In the genomic region with DNA sequence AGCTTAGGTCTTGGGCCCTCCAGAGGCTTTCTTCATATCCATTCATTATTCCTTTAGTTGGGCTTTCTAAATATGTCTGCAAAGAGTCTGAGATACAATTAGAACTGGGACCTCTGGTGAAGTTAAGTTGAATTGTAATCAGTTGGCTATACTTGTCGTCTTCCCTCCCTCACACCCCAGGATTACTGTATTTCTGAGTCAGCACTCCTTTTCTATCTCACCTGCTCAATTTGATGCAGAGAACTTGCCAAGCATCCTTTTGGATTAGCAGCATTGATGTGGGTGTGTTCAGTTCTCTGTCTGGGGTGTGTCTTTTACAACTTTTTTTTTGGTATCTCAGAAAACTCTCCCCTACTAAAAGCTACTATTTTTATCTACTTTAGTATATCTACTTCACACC, we compare ENCODE assay signal across 13 cellular contexts. TPM values are rescaled to one million over a fixed set of nuclear protein-coding genes. Genes with fewer than 3 reads are reported as not detected.
A peak's percentile ranks its signal among the peaks of the same experiment; 100 is the strongest.
DNase-seq lines count a peak whose midpoint lies in the region; ATAC-seq, FAIRE-seq and TF ChIP-seq lines count a peak whose summit lies in the region.
"Had no signal": no experiment of that assay in that cellular context is flagged by ENCODE, and none has a peak within 500 bp of the region (broad histone marks: within the 10 kb centered on the region; RNA-seq: fewer than 3 reads in every experiment).

No MANE protein-coding gene starts in this region.

- no peak for ATAC-seq in HG02840 (IDR thresholded peaks at IDR 0.05; ENCODE audit: low FRiP score, unreplicated experiment)

- peaks cover 20% of the 10 kb centered on the region for H3K36me3 Mint-ChIP-seq in nephron (ENCODE audit: low read depth)

- POLR2A ChIA-PET in H1 (lab: Charles Lee; ENCODE audit: partially characterized antibody) = interaction anchor here (0.7 to 14.4 kb wide), 6 partner anchors 11 to 117 kb away, joined by 3 to 329 read pairs (median 16); a partner anchor contains a TSS

- TF ChIP-seq EP300 in H1 (IDR thresholded peaks at IDR 0.05; ENCODE audit: borderline replicate concordance in 1 of 2, low read depth in 2 of 2, low read length in 2 of 2) = no peak

- no peak overlapping the region for H2BK5ac ChIP-seq in H1 (ENCODE audit: low read depth, low read length)

- TF ChIP-seq POLR2A in Peyer's patch (IDR thresholded peaks at IDR 0.05) (no peak), H1 (IDR thresholded peaks at IDR 0.05; ENCODE audit: control extremely low read depth in 1 of 2, low read depth in 2 of 2, low read length in 2 of 2) (0 out of 3 replicates have a peak, but pooled peaks of 1 of the 2 experiments have one; percentile 18)

- H3K27ac Mint-ChIP-seq in nephron = peak overlapping the region; percentile 98 to 99 (median 98)

- peaks cover 0 to 89% (median 9%) of the 10 kb centered on the region in 4 donors for H3K4me1 ChIP-seq in Peyer's patch
- peaks cover 23 to 41% (median 34%) of the 10 kb centered on the region in 4 experiments for H3K4me1 ChIP-seq in H1 (replicated peaks in 1 of 4; ENCODE audit: control insufficient read depth in 3 of 4, insufficient read depth in 4 of 4, low read length in 3 of 4)
- peaks cover 7 to 98% (median 81%) of the 10 kb centered on the region in 4 donors for H3K4me1 ChIP-seq in tibial artery

- no peak for FAIRE-seq in H1 (lab: Jason Lieb, UNC)
- FAIRE-seq: GM18507 had no signal

- no peaks in the 10 kb centered on the region for H3K23me2 ChIP-seq in H1 (ENCODE audit: low read depth, low read length)

- H3K79me2 ChIP-seq in H1 (ENCODE audit: control insufficient read depth in 1 of 2, insufficient read depth in 2 of 2, low read length in 2 of 2) = peaks cover 39 to 95% of the 10 kb centered on the region in 2 experiments

- no peak overlapping the region for H3K4ac ChIP-seq in H1 (replicated peaks; ENCODE audit: insufficient read length, low read depth, low read length)

- no peak overlapping the region for H2BK15ac ChIP-seq in H1 (ENCODE audit: low read length)

- H3K27me3 ChIP-seq in Peyer's patch = no peaks in the 10 kb centered on the region
- no peaks in the 10 kb centered on the region for H3K27me3 ChIP-seq in H1 (replicated peaks in 1 of 4; ENCODE audit: control insufficient read depth in 3 of 4, extremely low read depth in 1 of 4, insufficient read depth in 3 of 4, low read length in 3 of 4)
- H3K27me3 ChIP-seq in tibial artery = no peaks in the 10 kb centered on the region
- H3K27me3 ChIP-seq: ovary had no signal

- H3K27ac ChIP-seq in Peyer's patch (peak overlapping the region in 3 of 4 donors; percentile 80 to 91 (median 88)), H1 (ENCODE audit: low read depth, low read length) (peak overlapping the region; percentile 49; the same call in 1 of the 2 replicates), tibial artery (peak overlapping the region; percentile 73 to 87)

- no peak overlapping the region for H2AFZ ChIP-seq in H1 (ENCODE audit: low read length)

- no peaks in the 10 kb centered on the region for H3K9me3 Mint-ChIP-seq in nephron

- peaks cover 85% of the 10 kb centered on the region for H3K4me1 Mint-ChIP-seq in nephron

- peaks cover 3 to 19% of the 10 kb centered on the region in 2 experiments for H4K20me1 ChIP-seq in H1 (replicated peaks in 1 of 2; ENCODE audit: control insufficient read depth in 1 of 2, insufficient read depth in 2 of 2, low read length in 2 of 2)

- CTCF ChIA-PET in H1 (lab: Charles Lee; ENCODE audit: partially characterized antibody) = interaction anchor here (0.7 to 9.6 kb wide), 5 partner anchors 9 to 31 kb away, joined by 3 to 86 read pairs (median 6); a partner anchor contains a TSS

- H2BK20ac ChIP-seq in H1 (ENCODE audit: low read length) = no peak overlapping the region

- 67% methylated on average over 1 of the region's 1 CpG; no CpG with 5 or more reads in 1 of the 2 experiments for WGBS in H1 (ENCODE audit: extremely low coverage in 1 of 2, insufficient coverage in 1 of 2, insufficient read length in 1 of 2, insufficient replicate concordance in 2 of 2, low coverage in 1 of 2, low lambda C conversion rate in 2 of 2, missing lambda C conversion rate in 1 of 2), 2 experiments

- no peak for TF ChIP-seq RAD21 in H1 (IDR thresholded peaks at IDR 0.05 in 1 of 2, conservative IDR thresholded peaks at IDR 0.05 in 1 of 2; ENCODE audit: low read depth in 2 of 2, low read length in 2 of 2)

- TF ChIP-seq CTCF in Peyer's patch (IDR thresholded peaks at IDR 0.05) (no peak), H1 (IDR thresholded peaks at IDR 0.05; ENCODE audit: control extremely low read depth in 1 of 3, insufficient read depth in 1 of 3, low read depth in 1 of 3, low read length in 3 of 3) (no peak), nephron (IDR thresholded peaks at IDR 0.05; ENCODE audit: unreplicated experiment in 3 of 3) (no peak), tibial artery (IDR thresholded peaks at IDR 0.05) (no peak)

- no peak overlapping the region for H3K18ac ChIP-seq in H1 (ENCODE audit: extremely low read depth, low read length)

- no peak overlapping the region for H2BK120ac ChIP-seq in H1 (replicated peaks; ENCODE audit: low read depth, low read length)

- intact Hi-C loops in tibial artery (cut with DNase I; ENCODE audit: low total_unique reads) = no loop called here

- H3K9me3 ChIP-seq in Peyer's patch (no peaks in the 10 kb centered on the region), H1 (ENCODE audit: insufficient read depth in 2 of 2, low read depth in 1 of 2, low read length in 1 of 2) (no peaks in the 10 kb centered on the region), tibial artery (no peaks in the 10 kb centered on the region)
- H3K9me3 ChIP-seq: ovary had no signal

- no peak overlapping the region for H3K23ac ChIP-seq in H1 (ENCODE audit: insufficient read length)

- H4K8ac ChIP-seq in H1 (ENCODE audit: extremely low read depth, insufficient read depth, low read length) = no peak overlapping the region

- peak overlapping the region; percentile 18 to 79 (median 73) for H3K4me3 Mint-ChIP-seq in nephron

- DNase-seq in Peyer's patch = no peak
- no peak for DNase-seq in H1 (ENCODE audit: low read depth in 1 of 2, low spot score in 2 of 2)
- no peak for DNase-seq in tibial artery
- DNase-seq in SHP77 treated with DMSO at 0.1 percent for 48 hours (lab: John Stamatoyannopoulos, UW) = no peak
- DNase-seq in NCI-H510A treated with DMSO at 0.1 percent for 48 hours (lab: John Stamatoyannopoulos, UW) = no peak
- no peak for DNase-seq in NCI-H187 (lab: John Stamatoyannopoulos, UW)
- DNase-seq: DMS79 treated with DMSO at 0.1 percent for 48 hours, NCI-H510A, ovary had no signal

- no peak overlapping the region for H3K56ac ChIP-seq in H1 (replicated peaks; ENCODE audit: insufficient read length, low read depth, low read length)

- no peak overlapping the region for H4K91ac ChIP-seq in H1 (replicated peaks; ENCODE audit: insufficient read length, low read length)

- no peak overlapping the region for H3K4me3 ChIP-seq in Peyer's patch
- no peak overlapping the region for H3K4me3 ChIP-seq in H1 (ENCODE audit: extremely low read depth in 1 of 4, insufficient read depth in 2 of 4, low read depth in 3 of 4, low read length in 4 of 4)
- H3K4me3 ChIP-seq in tibial artery = peak overlapping the region in 1 of 2 donors; percentile 13
- H3K4me3 ChIP-seq: ovary had no signal

- H3K36me3 ChIP-seq in Peyer's patch = no peaks in the 10 kb centered on the region
- H3K36me3 ChIP-seq in H1 (ENCODE audit: control insufficient read depth in 2 of 4, insufficient read depth in 4 of 4, low read length in 3 of 4) = no peaks in the 10 kb centered on the region
- H3K36me3 ChIP-seq in tibial artery = no peaks in the 10 kb centered on the region
- H3K36me3 ChIP-seq: ovary had no signal

- no peak overlapping the region for H3K9ac ChIP-seq in H1 (replicated peaks in 1 of 4; ENCODE audit: extremely low read depth in 1 of 4, low read depth in 3 of 4, low read length in 3 of 4)

- H3K14ac ChIP-seq in H1 (ENCODE audit: insufficient read length) = no peak overlapping the region

- no peak overlapping the region for H2BK12ac ChIP-seq in H1 (ENCODE audit: low read depth, low read length)

- H3K79me1 ChIP-seq in H1 (ENCODE audit: low read depth, low read length) = peaks cover 6% of the 10 kb centered on the region

- no peaks in the 10 kb centered on the region for H3K27me3 Mint-ChIP-seq in nephron (ENCODE audit: low read depth)

- no peak overlapping the region for H4K5ac ChIP-seq in H1 (ENCODE audit: insufficient read length, low read depth, low read length)

- H2AK5ac ChIP-seq in H1 (ENCODE audit: low read depth, low read length) = no peak overlapping the region

- H3K4me2 ChIP-seq in H1 (ENCODE audit: insufficient read depth in 1 of 2, low read depth in 2 of 2, low read length in 2 of 2) = peak overlapping the region; percentile 37 to 63; a peak in 3 of 4 replicates

RNA-seq across cellular contexts. Expression of a gene that starts 15.0 kb away (rescaled TPM):
- total RNA-seq in Peyer's patch = 100 to 1,000 TPM; 205 to 366 (median 346) TPM
- 164 and 167 TPM in 2 replicates for total RNA-seq in H1 (2021; fragmentation: NEBNext Ultra II Directional; extraction: Animal tissue kit (Norgen Biotek cat#: 25700))
- 91.9 and 97.8 TPM in 2 replicates for polyA plus RNA-seq in H1 (2011; rRNA removed)
- polyA plus RNA-seq in H1 (2011; cell fraction: cytosol; rRNA removed) = 119 TPM
- 203 TPM for polyA plus RNA-seq in H1 (2011; cell fraction: nucleus; rRNA removed)
- polyA plus RNA-seq in H1 (2012, experiment 1 of 2) = 98.0 to 128 TPM (median 110 TPM) in 4 replicates
- polyA plus RNA-seq in H1 (2012, experiment 2 of 2) = 19.8 TPM
- polyA plus RNA-seq in H1 (2013, experiment 1 of 2) = 77.4 TPM
- polyA plus RNA-seq in H1 (2013, experiment 2 of 2) = 75.8 TPM
- polyA minus RNA-seq in H1 (2011; rRNA and poly(A)+ RNA removed) = 479 and 501 TPM in 2 replicates
- polyA minus RNA-seq in H1 (2011; cell fraction: cytosol; rRNA and poly(A)+ RNA removed) = 156 TPM
- 148 TPM for polyA minus RNA-seq in H1 (2011; cell fraction: nucleus; rRNA and poly(A)+ RNA removed)

RNA-seq across cellular contexts. Expression of a gene that starts 25.0 kb away (rescaled TPM):
- total RNA-seq in Peyer's patch = not detected
- total RNA-seq in H1 (2021; fragmentation: NEBNext Ultra II Directional; extraction: Animal tissue kit (Norgen Biotek cat#: 25700)) = not detected in 2 replicates
- 0.03 TPM in 2 replicates for polyA plus RNA-seq in H1 (2011; rRNA removed)
- 0.03 TPM for polyA plus RNA-seq in H1 (2011; cell fraction: cytosol; rRNA removed)
- 0.07 TPM for polyA plus RNA-seq in H1 (2011; cell fraction: nucleus; rRNA removed)
- polyA plus RNA-seq in H1 (2012, experiment 1 of 2) = 0.10 to 0.19 TPM (median 0.14 TPM) in 4 replicates
- polyA plus RNA-seq in H1 (2012, experiment 2 of 2) = not detected
- 0.02 TPM for polyA plus RNA-seq in H1 (2013, experiment 1 of 2)
- polyA plus RNA-seq in H1 (2013, experiment 2 of 2) = 0.02 TPM
- polyA minus RNA-seq in H1 (2011; rRNA and poly(A)+ RNA removed) = 0.16 TPM in 1 of 2 replicates, not detected in the other
- polyA minus RNA-seq in H1 (2011; cell fraction: cytosol; rRNA and poly(A)+ RNA removed) = not detected
- not detected for polyA minus RNA-seq in H1 (2011; cell fraction: nucleus; rRNA and poly(A)+ RNA removed)
- total RNA-seq: dermis blood vessel endothelial cell, ovary had no signal

RNA-seq across cellular contexts. Expression of a gene that starts 35.3 kb away (rescaled TPM):
- total RNA-seq in Peyer's patch = 10 to 100 TPM; 42.0 to 50.5 (median 46.5) TPM
- 242 and 243 TPM in 2 replicates for total RNA-seq in H1 (2021; fragmentation: NEBNext Ultra II Directional; extraction: Animal tissue kit (Norgen Biotek cat#: 25700))
- 264 and 326 TPM in 2 replicates for polyA plus RNA-seq in H1 (2011; rRNA removed)
- 291 TPM for polyA plus RNA-seq in H1 (2011; cell fraction: cytosol; rRNA removed)
- 115 TPM for polyA plus RNA-seq in H1 (2011; cell fraction: nucleus; rRNA removed)
- 203 to 240 TPM (median 210 TPM) in 4 replicates for polyA plus RNA-seq in H1 (2012, experiment 1 of 2)
- 474 TPM for polyA plus RNA-seq in H1 (2012, experiment 2 of 2)
- polyA plus RNA-seq in H1 (2013, experiment 1 of 2) = 350 TPM
- 357 TPM for polyA plus RNA-seq in H1 (2013, experiment 2 of 2)
- 11.8 and 12.3 TPM in 2 replicates for polyA minus RNA-seq in H1 (2011; rRNA and poly(A)+ RNA removed)
- 44.0 TPM for polyA minus RNA-seq in H1 (2011; cell fraction: cytosol; rRNA and poly(A)+ RNA removed)
- 61.7 TPM for polyA minus RNA-seq in H1 (2011; cell fraction: nucleus; rRNA and poly(A)+ RNA removed)
